ENCODE assay signal across 36 cellular contexts in genomic region chr22:43854786-43855271, GRCh38. TPM values are rescaled to one million over a fixed set of nuclear protein-coding genes. Genes with fewer than 3 reads are reported as not detected.
"Had no signal": no experiment of that assay in that cellular context is flagged by ENCODE, and none has a peak within 500 bp of the region (broad histone marks: within the 10 kb centered on the region; RNA-seq: fewer than 3 reads in every experiment).

No MANE protein-coding gene starts in this region.

- DNase-seq: activated CD4-positive, alpha-beta T cell treated with anti-CD3 and anti-CD28 coated beads for 1 hour; activated CD4-positive, alpha-beta T cell treated with anti-CD3 and anti-CD28 coated beads, Interleukin-2, amount 10 ng/mL, durations not matched to agents 7 days and 5 days; activated CD8-positive, alpha-beta T cell treated with anti-CD3 and anti-CD28 coated beads for 36 hours; activated naive CD4-positive, alpha-beta T cell treated with Interleukin-2 at 50 U/mL for 16 hours; activated naive CD8-positive, alpha-beta T cell treated with anti-CD3 and anti-CD28 coated beads for 36 hours; activated T-cell treated with anti-CD3 and anti-CD28 coated beads, Interleukin-2, amount 50 U/mL, for 4 hours; body of pancreas; cerebellar nuclear complex; cortex of kidney; effector memory CD8-positive, alpha-beta T cell; foreskin fibroblast; kidney glomerular epithelial cell; lower lobe of right lung; mesenchymal stem cell; retina; stimulated activated CD4-positive, alpha-beta T cell treated with anti-CD3 and anti-CD28 coated beads, Interleukin-15, amount 100 ng/mL, for 24 hours; stimulated activated CD4-positive, alpha-beta T cell treated with anti-CD3 and anti-CD28 coated beads, Interleukin-2, amount 100 ng/mL, for 24 hours; stimulated activated naive B cell treated with anti-CD40 and anti-IgM and Interleukin-4, amounts not matched to agents 10 μg/mL and 1 μg/mL and 100 μg/mL, for 72 hours; stomach; T-helper 17 cell; T1000; thyroid gland; upper lobe of left lung had no signal

- ATAC-seq: activated CD8-positive, alpha-beta T cell treated with anti-CD3 and anti-CD28 coated beads for 36 hours; activated T-cell treated with anti-CD3 and anti-CD28 coated beads, Interleukin-2, amount 50 U/mL, for 4 hours; activated T-helper 17 cell treated with anti-CD3 and anti-CD28 coated beads, Interleukin-2, amount 50 U/mL, for 72 hours; body of pancreas; effector memory CD8-positive, alpha-beta T cell; esophagus mucosa; heart left ventricle; left lung; lower lobe of right lung; mucosa of descending colon; natural killer cell treated with Interleukin-12 subunit alpha and Interleukin-12 subunit beta and Interleukin-15 and Interleukin-18, amount 100 ng/mL, for 72 hours; stimulated activated naive B cell treated with anti-CD40 and anti-IgM and Interleukin-4, amounts not matched to agents 10 μg/mL and 1 μg/mL and 100 μg/mL, for 72 hours; T-helper 17 cell had no signal

- H3K9me3 ChIP-seq: adrenal gland, body of pancreas, lower lobe of right lung, mucosa of descending colon, neutrophil, ovary, prostate gland, thyroid gland had no signal

- H3K27me3 ChIP-seq: adrenal gland, body of pancreas, ovary, thyroid gland, upper lobe of left lung had no signal

- H3K36me3 Mint-ChIP-seq: activated naive CD8-positive, alpha-beta T cell treated with anti-CD3 and anti-CD28 coated beads for 36 hours; stimulated activated naive B cell treated with anti-CD40 and anti-IgM and Interleukin-4, amounts not matched to agents 10 μg/mL and 1 μg/mL and 100 μg/mL, for 72 hours had no signal

- H3K27ac ChIP-seq: adrenal gland, body of pancreas, heart left ventricle, left lung, lower lobe of right lung, neutrophil, ovary, prostate gland, stomach, thyroid gland, upper lobe of left lung had no signal

- H3K4me2 ChIP-seq: smooth muscle cell had no signal

- H3K4me3 ChIP-seq: adrenal gland, body of pancreas, heart left ventricle, left lung, lower lobe of right lung, mucosa of descending colon, ovary, prostate gland, smooth muscle cell, stomach, thyroid gland, upper lobe of left lung had no signal

- H3K4me3 Mint-ChIP-seq: activated CD4-positive, alpha-beta T cell treated with anti-CD3 and anti-CD28 coated beads, Interleukin-2, amount 10 ng/mL, durations not matched to agents 7 days and 5 days; activated CD8-positive, alpha-beta T cell treated with anti-CD3 and anti-CD28 coated beads for 36 hours; activated naive CD8-positive, alpha-beta T cell treated with anti-CD3 and anti-CD28 coated beads for 36 hours; activated T-cell treated with anti-CD3 and anti-CD28 coated beads, Interleukin-2, amount 50 U/mL, for 4 hours; activated T-helper 17 cell treated with anti-CD3 and anti-CD28 coated beads, Interleukin-2, amount 50 U/mL, for 72 hours; effector memory CD8-positive, alpha-beta T cell; natural killer cell treated with Interleukin-12 subunit alpha and Interleukin-12 subunit beta and Interleukin-15 and Interleukin-18, amount 100 ng/mL, for 72 hours; stimulated activated naive B cell treated with anti-CD40 and anti-IgM and Interleukin-4, amounts not matched to agents 10 μg/mL and 1 μg/mL and 100 μg/mL, for 72 hours; T-helper 17 cell had no signal

- H3K36me3 ChIP-seq: adrenal gland, heart left ventricle, left lung, lower lobe of right lung, neutrophil, ovary, prostate gland, stomach, thyroid gland, upper lobe of left lung had no signal

- H3K4me1 ChIP-seq: adrenal gland, body of pancreas, heart left ventricle, left lung, lower lobe of right lung, prostate gland, stomach, thyroid gland, upper lobe of left lung had no signal

- H3K4me1 Mint-ChIP-seq: activated CD4-positive, alpha-beta T cell treated with anti-CD3 and anti-CD28 coated beads, Interleukin-2, amount 10 ng/mL, durations not matched to agents 7 days and 5 days; activated naive CD8-positive, alpha-beta T cell treated with anti-CD3 and anti-CD28 coated beads for 36 hours; activated T-helper 17 cell treated with anti-CD3 and anti-CD28 coated beads, Interleukin-2, amount 50 U/mL, for 72 hours; T-helper 17 cell had no signal

- H3K27ac Mint-ChIP-seq: activated CD4-positive, alpha-beta T cell treated with anti-CD3 and anti-CD28 coated beads, Interleukin-2, amount 10 ng/mL, durations not matched to agents 7 days and 5 days; activated CD8-positive, alpha-beta T cell treated with anti-CD3 and anti-CD28 coated beads for 36 hours; activated naive CD8-positive, alpha-beta T cell treated with anti-CD3 and anti-CD28 coated beads for 36 hours; activated T-helper 17 cell treated with anti-CD3 and anti-CD28 coated beads, Interleukin-2, amount 50 U/mL, for 72 hours; effector memory CD8-positive, alpha-beta T cell; natural killer cell treated with Interleukin-12 subunit alpha and Interleukin-12 subunit beta and Interleukin-15 and Interleukin-18, amount 100 ng/mL, for 72 hours; stimulated activated naive B cell treated with anti-CD40 and anti-IgM and Interleukin-4, amounts not matched to agents 10 μg/mL and 1 μg/mL and 100 μg/mL, for 72 hours; T-helper 17 cell had no signal

RNA-seq across cellular contexts. Expression of gene SULT4A1, which starts 7.5 kb away (rescaled TPM):
- total RNA-seq: activated CD4-positive, alpha-beta T cell treated with anti-CD3 and anti-CD28 coated beads, Interleukin-2, amount 10 ng/mL, durations not matched to agents 7 days and 5 days; activated CD8-positive, alpha-beta T cell treated with anti-CD3 and anti-CD28 coated beads for 36 hours; activated T-cell treated with anti-CD3 and anti-CD28 coated beads, Interleukin-2, amount 50 U/mL, for 4 hours; aorta; esophagus mucosa; left lung; lower lobe of right lung; myocyte; natural killer cell treated with Interleukin-12 subunit alpha and Interleukin-12 subunit beta and Interleukin-15 and Interleukin-18, amount 100 ng/mL, for 72 hours; T-helper 17 cell; thyroid gland; upper lobe of left lung had no signal

RNA-seq across cellular contexts. Expression of gene PNPLA5, which starts 37.0 kb away (rescaled TPM):
- total RNA-seq: activated CD4-positive, alpha-beta T cell treated with anti-CD3 and anti-CD28 coated beads, Interleukin-2, amount 10 ng/mL, durations not matched to agents 7 days and 5 days; activated CD8-positive, alpha-beta T cell treated with anti-CD3 and anti-CD28 coated beads for 36 hours; activated naive CD8-positive, alpha-beta T cell treated with anti-CD3 and anti-CD28 coated beads for 36 hours; activated T-cell treated with anti-CD3 and anti-CD28 coated beads, Interleukin-2, amount 50 U/mL, for 4 hours; activated T-helper 17 cell treated with anti-CD3 and anti-CD28 coated beads, Interleukin-2, amount 50 U/mL, for 72 hours; adrenal gland; aorta; body of pancreas; esophagus mucosa; heart left ventricle; left lung; lower lobe of right lung; mucosa of descending colon; myocyte; natural killer cell treated with Interleukin-12 subunit alpha and Interleukin-12 subunit beta and Interleukin-15 and Interleukin-18, amount 100 ng/mL, for 72 hours; prostate gland; smooth muscle cell; stomach; T-helper 17 cell; thyroid gland; upper lobe of left lung had no signal
- polyA plus RNA-seq: adrenal gland, heart left ventricle, ovary, smooth muscle cell, stomach had no signal
